ENCODE assay signal across 1 cellular context in genomic region chr10:97001183-97001991, GRCh38.
TF ChIP-seq lines count a peak whose summit lies in the region.

No MANE protein-coding gene starts in this region.

TF ChIP-seq in HepG2, 621 proteins besides CTCF, POLR2A, EP300 and RAD21 (continued from another document):
- TF ChIP-seq ELK4 (CRISPR knock-in tag; IDR thresholded peaks at IDR 0.05; ENCODE audit: borderline replicate concordance) (no peak), ZNF24 (IDR thresholded peaks at IDR 0.05) (no peak), MTA1 (CRISPR knock-in tag; IDR thresholded peaks at IDR 0.05; ENCODE audit: borderline replicate concordance) (0 out of 2 replicates have a peak, but pooled peaks have one; percentile 5), ZNF891 (CRISPR knock-in tag; IDR thresholded peaks at IDR 0.05) (peak; percentile 25; the same call in 1 of the 2 replicates), ZBTB4 (CRISPR knock-in tag; IDR thresholded peaks at IDR 0.05; ENCODE audit: borderline replicate concordance) (0 out of 2 replicates have a peak, but pooled peaks have one; percentile 9), ZNF670 (CRISPR knock-in tag; IDR thresholded peaks at IDR 0.05; ENCODE audit: borderline replicate concordance) (0 out of 2 replicates have a peak, but pooled peaks have one; percentile 12)
